1 cellular context compared by ENCODE assay signal in the genomic region with DNA sequence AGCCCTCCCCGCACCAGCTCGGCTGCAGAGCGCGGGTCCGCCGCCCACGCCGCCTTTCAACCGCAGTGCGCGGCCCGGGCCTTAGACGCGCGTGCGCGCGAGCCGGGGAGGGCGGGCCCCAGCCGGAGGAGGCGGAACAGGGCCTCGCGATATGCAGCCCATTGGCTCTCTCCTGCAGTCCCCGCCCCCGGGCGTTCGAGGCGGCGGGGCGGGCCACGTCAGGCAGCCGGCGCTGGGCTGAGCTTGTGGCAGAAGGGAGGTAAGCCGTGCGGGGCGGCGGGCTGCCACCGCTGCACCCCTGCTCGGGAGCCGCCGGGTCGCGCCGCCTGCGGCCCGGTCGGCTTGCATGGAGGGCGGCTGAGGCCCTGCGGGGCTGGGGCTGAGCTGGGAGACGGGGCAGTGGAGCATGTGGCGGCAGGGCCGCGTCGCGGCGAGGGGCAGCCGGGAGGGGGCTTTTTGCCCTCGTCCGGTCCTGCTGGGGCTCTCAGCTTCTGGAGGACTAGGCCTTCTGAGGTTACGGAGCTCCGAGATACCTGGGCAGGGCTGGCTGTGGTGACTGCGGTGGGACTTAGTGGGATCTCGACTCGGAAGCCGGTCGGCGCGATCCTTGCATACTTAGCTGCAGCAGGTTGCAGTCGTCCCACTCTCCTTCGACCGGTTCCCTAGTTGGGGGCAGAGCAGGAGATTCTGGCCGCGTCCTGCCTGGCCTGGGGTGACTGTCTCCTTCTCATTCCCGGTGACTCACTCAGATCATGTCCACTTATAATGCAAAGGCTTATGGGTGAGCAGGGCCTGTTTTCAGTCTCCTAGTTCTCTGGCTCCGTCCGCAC.
TF ChIP-seq lines count a peak whose summit lies in the region.

A gene with protein sequence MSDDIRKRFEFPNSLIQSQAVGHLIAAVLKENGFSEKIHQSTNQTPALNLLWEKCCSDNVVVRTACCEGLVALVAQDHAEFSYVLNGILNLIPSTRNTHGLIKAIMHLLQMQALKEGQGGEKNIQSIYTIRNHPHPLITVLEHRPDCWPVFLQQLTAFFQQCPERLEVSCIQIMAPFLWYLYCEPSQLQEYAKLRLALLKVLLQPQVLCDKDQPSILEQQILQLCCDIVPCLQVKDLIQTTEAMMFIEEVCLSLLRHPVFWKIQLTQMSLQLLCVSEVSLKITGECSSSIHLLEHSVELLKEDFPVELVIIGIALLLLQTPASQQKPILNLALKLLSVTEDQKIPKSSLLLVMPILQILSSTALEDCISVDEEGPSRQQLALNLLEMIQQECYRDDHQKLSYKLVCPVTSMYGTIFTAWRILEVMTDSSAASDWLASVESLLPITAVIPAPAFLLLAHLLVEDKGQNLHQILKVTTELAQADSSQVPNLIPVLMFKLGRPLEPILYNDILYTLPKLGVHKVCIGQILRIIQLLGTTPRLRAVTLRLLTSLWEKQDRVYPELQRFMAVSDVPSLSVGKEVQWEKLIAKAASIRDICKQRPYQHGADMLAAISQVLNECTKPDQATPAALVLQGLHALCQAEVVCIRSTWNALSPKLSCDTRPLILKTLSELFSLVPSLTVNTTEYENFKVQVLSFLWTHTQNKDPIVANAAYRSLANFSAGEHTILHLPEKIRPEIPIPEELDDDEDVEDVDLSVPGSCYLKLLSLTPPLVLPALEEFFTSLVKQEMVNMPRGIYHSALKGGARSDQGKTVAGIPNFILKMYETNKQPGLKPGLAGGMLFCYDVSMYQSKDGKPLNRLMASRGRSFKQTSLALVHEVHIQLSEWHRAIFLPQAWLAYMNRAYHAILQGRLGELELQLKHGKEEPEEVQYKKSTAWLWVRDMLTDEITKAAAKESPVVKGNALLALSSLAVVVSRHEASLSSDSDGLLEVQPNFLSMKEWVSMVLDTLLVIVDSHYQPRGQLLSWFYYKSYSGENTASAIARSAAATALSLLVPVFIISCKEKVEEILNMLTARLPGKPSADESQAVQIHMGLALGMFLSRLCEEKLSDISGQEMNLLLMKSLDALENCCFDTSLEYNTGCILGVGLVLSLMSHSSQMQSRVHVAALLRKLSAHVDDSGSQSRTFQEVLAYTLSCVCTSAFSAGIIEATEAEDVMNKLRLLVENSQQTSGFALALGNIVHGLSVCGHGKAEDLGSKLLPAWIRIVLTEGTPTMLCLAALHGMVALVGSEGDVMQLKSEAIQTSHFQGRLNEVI (N-terminal part only) (plus strand): TSS at position 225 of the 830 bp plus-strand sequence. CDS start 31,095 bp downstream, outside the sequence.

TF ChIP-seq in HepG2, 621 proteins besides CTCF, POLR2A, EP300 and RAD21 (continued from another document and continues in another):
- TF ChIP-seq HDAC2 (CRISPR knock-in tag; IDR thresholded peaks at IDR 0.05) (no peak), ZNF547 (CRISPR knock-in tag; IDR thresholded peaks at IDR 0.05) (peak; percentile 92), ZMAT3 (CRISPR knock-in tag; conservative IDR thresholded peaks at IDR 0.05) (peak; percentile 21; the same call in 1 of the 2 replicates), NCOA2 (CRISPR knock-in tag; IDR thresholded peaks at IDR 0.05) (no peak), TAF1 (CRISPR knock-in tag; IDR thresholded peaks at IDR 0.05) (peak; percentile 90), BORCS8-MEF2B (CRISPR knock-in tag; IDR thresholded peaks at IDR 0.05) (peak; percentile 98), AGO1 (IDR thresholded peaks at IDR 0.05; ENCODE audit: low read depth, low read length, poor library complexity, severe bottlenecking) (peak; percentile 59), RBM39 (IDR thresholded peaks at IDR 0.05; ENCODE audit: low read depth, low read length, poor library complexity, severe bottlenecking) (peak; percentile 49), MAFK (conservative IDR thresholded peaks at IDR 0.05 in 1 of 2, IDR thresholded peaks at IDR 0.05 in 1 of 2; ENCODE audit: low read length in 2 of 2) (no peak), THYN1 (CRISPR knock-in tag; IDR thresholded peaks at IDR 0.05; ENCODE audit: borderline replicate concordance, low read depth) (no peak), ZNF737 (CRISPR knock-in tag; IDR thresholded peaks at IDR 0.05; ENCODE audit: borderline replicate concordance) (no peak), POLR2AphosphoS5 (IDR thresholded peaks at IDR 0.05; ENCODE audit: low read depth, low read length) (peak; percentile 83), TBL1XR1 (IDR thresholded peaks at IDR 0.05; ENCODE audit: borderline replicate concordance, low read length, partially characterized antibody) (no peak), CCDC6 (CRISPR knock-in tag; IDR thresholded peaks at IDR 0.05) (peak; percentile 97), ZNF558 (CRISPR knock-in tag; IDR thresholded peaks at IDR 0.05; ENCODE audit: borderline replicate concordance) (no peak; the same call in 1 of the 2 replicates), RFX5 (IDR thresholded peaks at IDR 0.05; ENCODE audit: low read depth, low read length) (0 out of 2 replicates have a peak, but pooled peaks have one; percentile 8), NFYB (CRISPR knock-in tag; IDR thresholded peaks at IDR 0.05) (peak; percentile 69), ZKSCAN8 (CRISPR knock-in tag; IDR thresholded peaks at IDR 0.05; ENCODE audit: borderline replicate concordance) (peak; percentile 56; the same call in 1 of the 2 replicates), ARNT2 (CRISPR knock-in tag; IDR thresholded peaks at IDR 0.05; ENCODE audit: low read depth) (peak; percentile 88), GTF3A (CRISPR knock-in tag; conservative IDR thresholded peaks at IDR 0.05) (peak; percentile 66; the same call in 1 of the 2 replicates), SAP130 (CRISPR knock-in tag; IDR thresholded peaks at IDR 0.05; ENCODE audit: low read depth) (peak; percentile 83), ZNF12 (CRISPR knock-in tag; IDR thresholded peaks at IDR 0.05) (no peak), ZNF670 (CRISPR knock-in tag; IDR thresholded peaks at IDR 0.05; ENCODE audit: borderline replicate concordance) (no peak), KDM1A (CRISPR knock-in tag; IDR thresholded peaks at IDR 0.05) (no peak), HIVEP1 (CRISPR knock-in tag; IDR thresholded peaks at IDR 0.05) (no peak), ERF (CRISPR knock-in tag; IDR thresholded peaks at IDR 0.05) (peak; percentile 64), ZFP90 (CRISPR knock-in tag; IDR thresholded peaks at IDR 0.05; ENCODE audit: borderline replicate concordance) (peak; percentile 40; the same call in 1 of the 2 replicates), CBX5 (CRISPR knock-in tag; IDR thresholded peaks at IDR 0.05; ENCODE audit: borderline replicate concordance) (peak; percentile 45; the same call in 1 of the 2 replicates), PLRG1 (conservative IDR thresholded peaks at IDR 0.05) (no peak)
- TF ChIP-seq, protein P1, sequence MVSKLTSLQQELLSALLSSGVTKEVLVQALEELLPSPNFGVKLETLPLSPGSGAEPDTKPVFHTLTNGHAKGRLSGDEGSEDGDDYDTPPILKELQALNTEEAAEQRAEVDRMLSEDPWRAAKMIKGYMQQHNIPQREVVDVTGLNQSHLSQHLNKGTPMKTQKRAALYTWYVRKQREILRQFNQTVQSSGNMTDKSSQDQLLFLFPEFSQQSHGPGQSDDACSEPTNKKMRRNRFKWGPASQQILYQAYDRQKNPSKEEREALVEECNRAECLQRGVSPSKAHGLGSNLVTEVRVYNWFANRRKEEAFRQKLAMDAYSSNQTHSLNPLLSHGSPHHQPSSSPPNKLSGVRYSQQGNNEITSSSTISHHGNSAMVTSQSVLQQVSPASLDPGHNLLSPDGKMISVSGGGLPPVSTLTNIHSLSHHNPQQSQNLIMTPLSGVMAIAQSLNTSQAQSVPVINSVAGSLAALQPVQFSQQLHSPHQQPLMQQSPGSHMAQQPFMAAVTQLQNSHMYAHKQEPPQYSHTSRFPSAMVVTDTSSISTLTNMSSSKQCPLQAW (CRISPR knock-in tag; IDR thresholded peaks at IDR 0.05), result no peak
- TF ChIP-seq, protein P2, sequence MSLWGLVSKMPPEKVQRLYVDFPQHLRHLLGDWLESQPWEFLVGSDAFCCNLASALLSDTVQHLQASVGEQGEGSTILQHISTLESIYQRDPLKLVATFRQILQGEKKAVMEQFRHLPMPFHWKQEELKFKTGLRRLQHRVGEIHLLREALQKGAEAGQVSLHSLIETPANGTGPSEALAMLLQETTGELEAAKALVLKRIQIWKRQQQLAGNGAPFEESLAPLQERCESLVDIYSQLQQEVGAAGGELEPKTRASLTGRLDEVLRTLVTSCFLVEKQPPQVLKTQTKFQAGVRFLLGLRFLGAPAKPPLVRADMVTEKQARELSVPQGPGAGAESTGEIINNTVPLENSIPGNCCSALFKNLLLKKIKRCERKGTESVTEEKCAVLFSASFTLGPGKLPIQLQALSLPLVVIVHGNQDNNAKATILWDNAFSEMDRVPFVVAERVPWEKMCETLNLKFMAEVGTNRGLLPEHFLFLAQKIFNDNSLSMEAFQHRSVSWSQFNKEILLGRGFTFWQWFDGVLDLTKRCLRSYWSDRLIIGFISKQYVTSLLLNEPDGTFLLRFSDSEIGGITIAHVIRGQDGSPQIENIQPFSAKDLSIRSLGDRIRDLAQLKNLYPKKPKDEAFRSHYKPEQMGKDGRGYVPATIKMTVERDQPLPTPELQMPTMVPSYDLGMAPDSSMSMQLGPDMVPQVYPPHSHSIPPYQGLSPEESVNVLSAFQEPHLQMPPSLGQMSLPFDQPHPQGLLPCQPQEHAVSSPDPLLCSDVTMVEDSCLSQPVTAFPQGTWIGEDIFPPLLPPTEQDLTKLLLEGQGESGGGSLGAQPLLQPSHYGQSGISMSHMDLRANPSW (CRISPR knock-in tag; IDR thresholded peaks at IDR 0.05; ENCODE audit: borderline replicate concordance), result no peak; the same call in 1 of the 2 replicates
- TF ChIP-seq, protein P3, sequence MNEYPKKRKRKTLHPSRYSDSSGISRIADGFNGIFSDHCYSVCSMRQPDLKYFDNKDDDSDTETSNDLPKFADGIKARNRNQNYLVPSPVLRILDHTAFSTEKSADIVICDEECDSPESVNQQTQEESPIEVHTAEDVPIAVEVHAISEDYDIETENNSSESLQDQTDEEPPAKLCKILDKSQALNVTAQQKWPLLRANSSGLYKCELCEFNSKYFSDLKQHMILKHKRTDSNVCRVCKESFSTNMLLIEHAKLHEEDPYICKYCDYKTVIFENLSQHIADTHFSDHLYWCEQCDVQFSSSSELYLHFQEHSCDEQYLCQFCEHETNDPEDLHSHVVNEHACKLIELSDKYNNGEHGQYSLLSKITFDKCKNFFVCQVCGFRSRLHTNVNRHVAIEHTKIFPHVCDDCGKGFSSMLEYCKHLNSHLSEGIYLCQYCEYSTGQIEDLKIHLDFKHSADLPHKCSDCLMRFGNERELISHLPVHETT (CRISPR knock-in tag; conservative IDR thresholded peaks at IDR 0.05), result peak; percentile 51; the same call in 1 of the 2 replicates
- TF ChIP-seq, protein P4, sequence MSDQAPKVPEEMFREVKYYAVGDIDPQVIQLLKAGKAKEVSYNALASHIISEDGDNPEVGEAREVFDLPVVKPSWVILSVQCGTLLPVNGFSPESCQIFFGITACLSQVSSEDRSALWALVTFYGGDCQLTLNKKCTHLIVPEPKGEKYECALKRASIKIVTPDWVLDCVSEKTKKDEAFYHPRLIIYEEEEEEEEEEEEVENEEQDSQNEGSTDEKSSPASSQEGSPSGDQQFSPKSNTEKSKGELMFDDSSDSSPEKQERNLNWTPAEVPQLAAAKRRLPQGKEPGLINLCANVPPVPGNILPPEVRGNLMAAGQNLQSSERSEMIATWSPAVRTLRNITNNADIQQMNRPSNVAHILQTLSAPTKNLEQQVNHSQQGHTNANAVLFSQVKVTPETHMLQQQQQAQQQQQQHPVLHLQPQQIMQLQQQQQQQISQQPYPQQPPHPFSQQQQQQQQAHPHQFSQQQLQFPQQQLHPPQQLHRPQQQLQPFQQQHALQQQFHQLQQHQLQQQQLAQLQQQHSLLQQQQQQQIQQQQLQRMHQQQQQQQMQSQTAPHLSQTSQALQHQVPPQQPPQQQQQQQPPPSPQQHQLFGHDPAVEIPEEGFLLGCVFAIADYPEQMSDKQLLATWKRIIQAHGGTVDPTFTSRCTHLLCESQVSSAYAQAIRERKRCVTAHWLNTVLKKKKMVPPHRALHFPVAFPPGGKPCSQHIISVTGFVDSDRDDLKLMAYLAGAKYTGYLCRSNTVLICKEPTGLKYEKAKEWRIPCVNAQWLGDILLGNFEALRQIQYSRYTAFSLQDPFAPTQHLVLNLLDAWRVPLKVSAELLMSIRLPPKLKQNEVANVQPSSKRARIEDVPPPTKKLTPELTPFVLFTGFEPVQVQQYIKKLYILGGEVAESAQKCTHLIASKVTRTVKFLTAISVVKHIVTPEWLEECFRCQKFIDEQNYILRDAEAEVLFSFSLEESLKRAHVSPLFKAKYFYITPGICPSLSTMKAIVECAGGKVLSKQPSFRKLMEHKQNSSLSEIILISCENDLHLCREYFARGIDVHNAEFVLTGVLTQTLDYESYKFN (CRISPR knock-in tag; conservative IDR thresholded peaks at IDR 0.05), result no peak
- TF ChIP-seq, protein P5, sequence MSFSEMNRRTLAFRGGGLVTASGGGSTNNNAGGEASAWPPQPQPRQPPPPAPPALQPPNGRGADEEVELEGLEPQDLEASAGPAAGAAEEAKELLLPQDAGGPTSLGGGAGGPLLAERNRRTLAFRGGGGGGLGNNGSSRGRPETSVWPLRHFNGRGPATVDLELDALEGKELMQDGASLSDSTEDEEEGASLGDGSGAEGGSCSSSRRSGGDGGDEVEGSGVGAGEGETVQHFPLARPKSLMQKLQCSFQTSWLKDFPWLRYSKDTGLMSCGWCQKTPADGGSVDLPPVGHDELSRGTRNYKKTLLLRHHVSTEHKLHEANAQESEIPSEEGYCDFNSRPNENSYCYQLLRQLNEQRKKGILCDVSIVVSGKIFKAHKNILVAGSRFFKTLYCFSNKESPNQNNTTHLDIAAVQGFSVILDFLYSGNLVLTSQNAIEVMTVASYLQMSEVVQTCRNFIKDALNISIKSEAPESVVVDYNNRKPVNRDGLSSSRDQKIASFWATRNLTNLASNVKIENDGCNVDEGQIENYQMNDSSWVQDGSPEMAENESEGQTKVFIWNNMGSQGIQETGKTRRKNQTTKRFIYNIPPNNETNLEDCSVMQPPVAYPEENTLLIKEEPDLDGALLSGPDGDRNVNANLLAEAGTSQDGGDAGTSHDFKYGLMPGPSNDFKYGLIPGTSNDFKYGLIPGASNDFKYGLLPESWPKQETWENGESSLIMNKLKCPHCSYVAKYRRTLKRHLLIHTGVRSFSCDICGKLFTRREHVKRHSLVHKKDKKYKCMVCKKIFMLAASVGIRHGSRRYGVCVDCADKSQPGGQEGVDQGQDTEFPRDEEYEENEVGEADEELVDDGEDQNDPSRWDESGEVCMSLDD (CRISPR knock-in tag; IDR thresholded peaks at IDR 0.05; ENCODE audit: borderline replicate concordance), result 0 out of 2 replicates have a peak, but pooled peaks have one; percentile 50
